ENCODE assay signal across 16 cellular contexts in the genomic region with DNA sequence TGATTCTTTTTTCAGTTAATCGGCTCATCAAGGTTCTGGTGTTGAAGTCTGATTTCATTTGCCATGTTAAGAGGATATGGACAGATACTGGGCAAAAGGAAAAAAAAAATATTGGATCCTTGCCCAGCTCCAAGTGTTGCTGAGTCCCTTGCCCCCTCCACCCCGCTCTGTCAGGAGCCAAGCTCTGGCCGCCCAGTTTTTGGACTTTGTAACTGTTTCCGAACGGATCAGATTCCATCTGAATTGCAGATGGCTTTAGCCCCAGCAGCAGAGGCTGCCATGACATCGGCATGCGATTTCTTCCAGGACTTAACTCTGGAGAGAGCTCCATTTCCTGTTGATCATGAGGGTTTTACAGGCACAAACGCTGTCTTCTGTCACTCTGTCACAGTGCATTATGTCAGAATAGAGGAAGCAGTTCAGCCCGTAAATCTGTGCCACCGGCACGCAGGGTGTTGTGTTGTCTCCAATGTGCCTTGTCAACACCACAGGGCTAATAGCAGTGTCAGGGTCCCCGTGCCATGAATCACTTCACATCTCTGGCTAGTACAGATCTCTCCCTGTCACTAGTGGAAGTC.
DNase-seq lines count a peak whose midpoint lies in the region; ATAC-seq and TF ChIP-seq lines count a peak whose summit lies in the region.
"Had no signal": no experiment of that assay in that cellular context is flagged by ENCODE, and none has a peak within 500 bp of the region (broad histone marks: within the 10 kb centered on the region; RNA-seq: fewer than 3 reads in every experiment).

No MANE protein-coding gene starts in this region.

- 9 to 14% methylated on average over 12 of the region's 12 CpGs for WGBS in heart right ventricle, 2 donors
- no CpG with 5 or more reads among the region's 12 CpGs for WGBS in H9 (ENCODE audit: extremely low coverage, insufficient read length, low lambda C conversion rate)

- H3K27ac ChIP-seq in breast epithelium = peak overlapping the region; percentile 25 to 71
- H3K27ac ChIP-seq in heart right ventricle = peak overlapping the region in 3 of 10 donors; percentile 2 to 39 (median 34)
- no peak overlapping the region for H3K27ac ChIP-seq in subcutaneous abdominal adipose tissue (ENCODE audit: low read depth, low read length)
- no peak overlapping the region for H3K27ac ChIP-seq in H9 (ENCODE audit: insufficient read length, low read depth, low read length)
- H3K27ac ChIP-seq: adrenal gland had no signal

- H4K8ac ChIP-seq in H9 (replicated peaks; ENCODE audit: insufficient read length, low read depth, low read length) = no peak overlapping the region

- H3K4me1 ChIP-seq in breast epithelium = no peaks in the 10 kb centered on the region
- peaks cover 0 to 20% (median 0%) of the 10 kb centered on the region in 9 donors for H3K4me1 ChIP-seq in heart right ventricle
- no peaks in the 10 kb centered on the region for H3K4me1 ChIP-seq in mucosa of descending colon (ENCODE audit: low read depth)
- H3K4me1 ChIP-seq in subcutaneous abdominal adipose tissue (ENCODE audit: control insufficient read depth in 5 of 5, insufficient read depth in 5 of 5, low read length in 5 of 5) = peaks cover 0 to 30% (median 21%) of the 10 kb centered on the region in 5 donors
- peaks cover 2% of the 10 kb centered on the region; the same call in 1 of the 2 replicates for H3K4me1 ChIP-seq in H9 (ENCODE audit: insufficient read depth, low read length)
- H3K4me1 ChIP-seq: adrenal gland had no signal

- CTCF ChIA-PET in MCF 10A (lab: Yijun Ruan, JAX) = interaction anchor here (0.7 kb wide), 1 partner anchor 27 kb away, joined by 3 read pairs; no protein-coding TSS in a partner anchor

- H2BK20ac ChIP-seq in H9 (ENCODE audit: low read depth, low read length, poor library complexity, severe bottlenecking) = no peak overlapping the region

- H3K79me1 ChIP-seq in H9 (ENCODE audit: insufficient read depth, low read depth, low read length, poor library complexity, severe bottlenecking) = no peaks in the 10 kb centered on the region

- intact Hi-C loops in breast epithelium (cut with DNase I; ENCODE audit: low total_unique reads) = no loop called here
- intact Hi-C loops in MCF 10A (cut with micrococcal nuclease) = no loop called here
- intact Hi-C loops in heart right ventricle (cut with DNase I) = no loop called here
- intact Hi-C loops in mucosa of descending colon (cut with DNase I, micrococcal nuclease) = no loop called here

- H3K36me3 Mint-ChIP-seq in MCF 10A (ENCODE audit: insufficient read depth, unreplicated experiment) (peaks cover 8% of the 10 kb centered on the region), H9 (ENCODE audit: insufficient read depth in 1 of 3, low read depth in 3 of 3) (no peaks in the 10 kb centered on the region)

- no peak overlapping the region for H3T11ph ChIP-seq in H9 (ENCODE audit: low read length)

- H3K23ac ChIP-seq in H9 (ENCODE audit: insufficient read length, low read depth, low read length) = no peak overlapping the region

- no peak for TF ChIP-seq POLR2A in breast epithelium (IDR thresholded peaks at IDR 0.05)

- peaks cover 0 to 3% of the 10 kb centered on the region in 2 donors for H3K9me3 ChIP-seq in breast epithelium
- peaks cover 0 to 14% (median 0%) of the 10 kb centered on the region in 11 donors for H3K9me3 ChIP-seq in heart right ventricle
- no peaks in the 10 kb centered on the region for H3K9me3 ChIP-seq in mucosa of descending colon
- peaks cover 0 to 6% (median 0%) of the 10 kb centered on the region in 5 donors for H3K9me3 ChIP-seq in subcutaneous abdominal adipose tissue (ENCODE audit: control insufficient read depth in 5 of 5, low read length in 5 of 5)
- H3K9me3 ChIP-seq in H9 (ENCODE audit: control insufficient read depth, low read depth, low read length) = no peaks in the 10 kb centered on the region
- H3K9me3 ChIP-seq: adrenal gland had no signal

- H3K4me3 ChIP-seq in breast epithelium (no peak overlapping the region), heart right ventricle (peak overlapping the region in 5 of 10 donors; percentile 8 to 38 (median 33)), mucosa of descending colon (no peak overlapping the region), subcutaneous abdominal adipose tissue (ENCODE audit: low read depth in 1 of 5, low read length in 5 of 5) (peak overlapping the region; percentile 8 to 71 (median 50))
- H3K4me3 ChIP-seq: adrenal gland had no signal

- no peak overlapping the region for H2BK5ac ChIP-seq in H9 (ENCODE audit: insufficient read length, low read length)

- H4K91ac ChIP-seq in H9 (ENCODE audit: insufficient read length, low read depth, low read length) = no peak overlapping the region

- no peaks in the 10 kb centered on the region for H3K23me2 ChIP-seq in H9 (ENCODE audit: insufficient read length, low read depth, low read length, poor library complexity, severe bottlenecking)

- no peaks in the 10 kb centered on the region for H3K9me3 Mint-ChIP-seq in MCF 10A (ENCODE audit: unreplicated experiment)
- no peaks in the 10 kb centered on the region for H3K9me3 Mint-ChIP-seq in H9
- H3K9me3 Mint-ChIP-seq: stimulated activated naive CD8-positive, alpha-beta T cell treated with anti-CD3 and anti-CD28 coated beads, Interleukin-15, Interleukin-2, amounts not matched to agents 100 ng/mL and 50 ng/mL, for 24 hours had no signal

- no peak overlapping the region for H3K4me3 Mint-ChIP-seq in MCF 10A (ENCODE audit: unreplicated experiment)
- H3K4me3 Mint-ChIP-seq in H9 = no peak overlapping the region
- H3K4me3 Mint-ChIP-seq: activated B cell treated with CpG ODN at 0.5 μM for 24 hours; stimulated activated naive CD8-positive, alpha-beta T cell treated with anti-CD3 and anti-CD28 coated beads, Interleukin-15, Interleukin-2, amounts not matched to agents 100 ng/mL and 50 ng/mL, for 24 hours; T-helper 1 cell treated with Interleukin-12 subunit alpha and Interleukin-12 subunit beta and Interleukin-4 antibody, amounts not matched to agents 30 μg/mL and 1 μg/mL, for 36 hours had no signal

- H3K4me1 Mint-ChIP-seq in MCF 10A (ENCODE audit: insufficient read depth, unreplicated experiment) (no peaks in the 10 kb centered on the region), H9 (peaks cover 10 to 19% of the 10 kb centered on the region in 2 experiments)

- H2BK12ac ChIP-seq in H9 (ENCODE audit: insufficient read length, low read depth, low read length) = no peak overlapping the region

- no peak for TF ChIP-seq CTCF in breast epithelium (IDR thresholded peaks at IDR 0.05)
- TF ChIP-seq CTCF in MCF 10A (IDR thresholded peaks at IDR 0.05; ENCODE audit: unreplicated experiment) = no peak
- no peak for TF ChIP-seq CTCF in heart right ventricle (IDR thresholded peaks at IDR 0.05)
- no peak for TF ChIP-seq CTCF in mucosa of descending colon (IDR thresholded peaks at IDR 0.05)
- TF ChIP-seq CTCF in H9 (conservative IDR thresholded peaks at IDR 0.05) = no peak

- H3K36me3 ChIP-seq in breast epithelium (no peaks in the 10 kb centered on the region), heart right ventricle (no peaks in the 10 kb centered on the region), mucosa of descending colon (ENCODE audit: low read depth) (no peaks in the 10 kb centered on the region), subcutaneous abdominal adipose tissue (ENCODE audit: control insufficient read depth in 5 of 5, insufficient read depth in 5 of 5, low read length in 5 of 5) (no peaks in the 10 kb centered on the region)
- H3K36me3 ChIP-seq: adrenal gland had no signal

- H3K27me3 ChIP-seq in breast epithelium = no peaks in the 10 kb centered on the region
- no peaks in the 10 kb centered on the region for H3K27me3 ChIP-seq in heart right ventricle
- H3K27me3 ChIP-seq in subcutaneous abdominal adipose tissue (ENCODE audit: control insufficient read depth in 5 of 5, insufficient read depth in 4 of 5, low read length in 5 of 5) = no peaks in the 10 kb centered on the region
- H3K27me3 ChIP-seq in H9 (ENCODE audit: insufficient read depth, low read length) = no peaks in the 10 kb centered on the region
- H3K27me3 ChIP-seq: adrenal gland had no signal

- no peak overlapping the region for H3K18ac ChIP-seq in H9 (ENCODE audit: insufficient read length, low read depth, low read length)

- H3K56ac ChIP-seq in H9 (ENCODE audit: insufficient read length, low read depth, low read length) = no peak overlapping the region

- BruUV-seq in MCF 10A (replicated peaks; lab: Mats Ljungman, UMichigan) = no TSS peak

- no peak overlapping the region for H2BK120ac ChIP-seq in H9 (ENCODE audit: low read depth, low read length, poor library complexity, severe bottlenecking)

- no peaks in the 10 kb centered on the region for H3K79me2 ChIP-seq in H9 (ENCODE audit: insufficient read depth, low read length)

- H3K27me3 Mint-ChIP-seq in MCF 10A (ENCODE audit: insufficient read depth, unreplicated experiment) (no peaks in the 10 kb centered on the region), H9 (ENCODE audit: low read depth) (no peaks in the 10 kb centered on the region; the same call in 1 of the 2 replicates)
- H3K27me3 Mint-ChIP-seq: activated B cell treated with CpG ODN at 0.5 μM for 24 hours; stimulated activated naive CD8-positive, alpha-beta T cell treated with anti-CD3 and anti-CD28 coated beads, Interleukin-15, Interleukin-2, amounts not matched to agents 100 ng/mL and 50 ng/mL, for 24 hours had no signal

- peak; percentile 58 to 97 (median 86) for ATAC-seq in heart right ventricle
- ATAC-seq in mucosa of descending colon = peak; percentile 25

- H3K4ac ChIP-seq in H9 (ENCODE audit: low read depth, low read length) = no peak overlapping the region

- no peak overlapping the region for H2BK15ac ChIP-seq in H9 (ENCODE audit: low read depth, low read length)

- H4K20me1 ChIP-seq in H9 (ENCODE audit: control insufficient read depth, insufficient read depth, insufficient read length) = no peaks in the 10 kb centered on the region

- no peak overlapping the region for H2AK5ac ChIP-seq in H9 (ENCODE audit: insufficient read length, low read length)

- no peak overlapping the region for H2AFZ ChIP-seq in H9 (ENCODE audit: low read length)

- H3K4me2 ChIP-seq in H9 (ENCODE audit: insufficient read depth, insufficient read length, low read length) = no peak overlapping the region

- no peak overlapping the region for H4K5ac ChIP-seq in H9 (ENCODE audit: insufficient read length, low read depth, low read length)

- no peak for DNase-seq in breast epithelium (ENCODE audit: low spot score in 2 of 2)
- no peak for DNase-seq in MCF 10A (ENCODE audit: unreplicated experiment)
- DNase-seq in heart right ventricle = peak; percentile 23 to 30
- DNase-seq in mucosa of descending colon = no peak
- DNase-seq in NCI-H2196 treated with DMSO at 0.1 percent for 48 hours (lab: John Stamatoyannopoulos, UW; ENCODE audit: unreplicated experiment) = no peak
- DNase-seq in H9 = no peak
- DNase-seq in NCI-H1436 treated with DMSO at 0.1 percent for 48 hours (lab: John Stamatoyannopoulos, UW) = no peak
- DNase-seq: activated B cell treated with CpG ODN at 0.5 μM for 24 hours; activated effector memory CD4-positive, alpha-beta T cell treated with Interleukin-2 at 50 U/mL for 16 hours; adrenal gland; effector CD8-positive, alpha-beta T cell; NCI-H1436 had no signal

- H3K27ac Mint-ChIP-seq in MCF 10A (ENCODE audit: low read depth, unreplicated experiment) (no peak overlapping the region), H9 (peak overlapping the region in 1 of 3 experiments; percentile 77; a peak in 1 of 7 replicates)
- H3K27ac Mint-ChIP-seq: activated B cell treated with CpG ODN at 0.5 μM for 24 hours; progenitor cell of endocrine pancreas; stimulated activated naive CD8-positive, alpha-beta T cell treated with anti-CD3 and anti-CD28 coated beads, Interleukin-15, Interleukin-2, amounts not matched to agents 100 ng/mL and 50 ng/mL, for 24 hours; T-helper 1 cell treated with Interleukin-12 subunit alpha and Interleukin-12 subunit beta and Interleukin-4 antibody, amounts not matched to agents 30 μg/mL and 1 μg/mL, for 36 hours had no signal

- POLR2A ChIA-PET in MCF 10A (lab: Yijun Ruan, JAX) = interaction anchor here (0.6 kb wide), 1 partner anchor 504 kb away, joined by 3 read pairs; no protein-coding TSS in a partner anchor

- H3K9ac ChIP-seq in subcutaneous abdominal adipose tissue (ENCODE audit: low read length in 5 of 5) = peak overlapping the region in 1 of 5 donors; percentile 13
- no peak overlapping the region for H3K9ac ChIP-seq in H9 (ENCODE audit: extremely low read depth, insufficient read length, low read length)

- H3K14ac ChIP-seq in H9 (ENCODE audit: insufficient read depth, low read length) = no peak overlapping the region

Comparison
In these comparisons a context has a peak if more than half of its experiments do, and no peak if none do; other contexts are left out.
1. DNase-seq: peak in heart right ventricle (2 of 2); none in breast epithelium (0 of 2), MCF 10A (single experiment), mucosa of descending colon (0 of 3), NCI-H2196 treated with DMSO at 0.1 percent for 48 hours (single experiment), H9 (single experiment) and NCI-H1436 treated with DMSO at 0.1 percent for 48 hours (single experiment).
2. H3K27ac ChIP-seq: peak in breast epithelium (2 of 2); none in subcutaneous abdominal adipose tissue (single experiment) and H9 (single experiment).
3. H3K4me3 ChIP-seq: peak in subcutaneous abdominal adipose tissue (5 of 5); none in breast epithelium (0 of 3) and mucosa of descending colon (single experiment).